ENCODE assay signal across 14 cellular contexts in genomic region chr14:32468955-32469354, GRCh38.
DNase-seq lines count a peak whose midpoint lies in the region; ATAC-seq and TF ChIP-seq lines count a peak whose summit lies in the region.
"Had no signal": no experiment of that assay in that cellular context is flagged by ENCODE, and none has a peak within 500 bp of the region (broad histone marks: within the 10 kb centered on the region; RNA-seq: fewer than 3 reads in every experiment).

No MANE protein-coding gene starts in this region.

- H3F3A ChIP-seq in SK-N-SH (replicated peaks; ENCODE audit: insufficient read depth): peaks cover 55% of the 10 kb centered on the region

- POLR2A ChIA-PET in SK-N-SH (lab: Yijun Ruan, JAX): no interaction called here

- TF ChIP-seq CTCF in AG09319 (IDR thresholded peaks at IDR 0.05; ENCODE audit: low read depth, low read length) (no peak), SK-N-SH (IDR thresholded peaks at IDR 0.05) (no peak), osteoblast (IDR thresholded peaks at IDR 0.05; ENCODE audit: extremely low read depth, low read depth, low read length) (no peak)

- H3K4me2 ChIP-seq in SK-N-SH: peak overlapping the region; percentile 4; the same call in 1 of the 2 replicates
- peak overlapping the region; percentile 21 for H3K4me2 ChIP-seq in osteoblast (ENCODE audit: insufficient read depth, low read length)
- H3K4me2 ChIP-seq: KMS-11 had no signal

- peak overlapping the region; percentile 85 for H3K9ac ChIP-seq in SK-N-SH
- H3K9ac ChIP-seq: KMS-11 had no signal

- no peak for TF ChIP-seq RAD21 in SK-N-SH (IDR thresholded peaks at IDR 0.05; ENCODE audit: low read length)

- H3K79me2 ChIP-seq in SK-N-SH (ENCODE audit: insufficient read depth): no peaks in the 10 kb centered on the region; the same call in 1 of the 2 replicates
- H3K79me2 ChIP-seq in osteoblast (ENCODE audit: insufficient read depth, low read length): no peaks in the 10 kb centered on the region

- H4K20me1 ChIP-seq in SK-N-SH (ENCODE audit: insufficient read depth) (no peaks in the 10 kb centered on the region), osteoblast (ENCODE audit: insufficient read depth, low read length) (no peaks in the 10 kb centered on the region)

- H3K4me1 ChIP-seq in SK-N-SH (ENCODE audit: control insufficient read depth in 1 of 2, insufficient read depth in 2 of 2, low read depth in 1 of 2, low read length in 1 of 2) (peaks cover 11 to 46% of the 10 kb centered on the region in 2 experiments), osteoblast (ENCODE audit: insufficient read depth, low read length) (peaks cover 26% of the 10 kb centered on the region)
- H3K4me1 ChIP-seq in effector memory CD4-positive, alpha-beta T cell (ENCODE audit: control insufficient read depth, insufficient read depth, low read length, poor library complexity, severe bottlenecking): no peaks in the 10 kb centered on the region

- 0 out of 4 replicates have a peak overlapping the region, but pooled peaks of 1 of the 2 experiments have one; percentile 3 for H3K4me3 ChIP-seq in SK-N-SH (ENCODE audit: low read depth in 2 of 2, low read length in 1 of 2)
- H3K4me3 ChIP-seq in osteoblast (ENCODE audit: insufficient read depth, low read length): no peak overlapping the region
- H3K4me3 ChIP-seq in effector memory CD4-positive, alpha-beta T cell (ENCODE audit: insufficient read depth, low read depth, low read length, poor library complexity, severe bottlenecking): no peak overlapping the region
- H3K4me3 ChIP-seq: cardiac muscle cell, lung had no signal

- H2AFZ ChIP-seq in SK-N-SH (ENCODE audit: low read depth): no peak overlapping the region; the same call in 1 of the 2 replicates
- no peak overlapping the region for H2AFZ ChIP-seq in osteoblast (ENCODE audit: low read length)

- H3K9me3 ChIP-seq in SK-N-SH: peaks cover 5% of the 10 kb centered on the region; the same call in 1 of the 2 replicates
- H3K9me3 ChIP-seq in osteoblast (ENCODE audit: low read depth, low read length): no peaks in the 10 kb centered on the region
- no peaks in the 10 kb centered on the region for H3K9me3 ChIP-seq in effector memory CD4-positive, alpha-beta T cell (ENCODE audit: control insufficient read depth, low read length)

- no peaks in the 10 kb centered on the region for H3K9me2 ChIP-seq in SK-N-SH

- TF ChIP-seq EP300 in SK-N-SH (IDR thresholded peaks at IDR 0.05; ENCODE audit: borderline replicate concordance in 1 of 2, low read depth in 1 of 2, low read length in 1 of 2): no peak

- 10% methylated on average over 2 of the region's 2 CpGs for WGBS in SK-N-SH (ENCODE audit: low lambda C conversion rate)

- DNase-seq in AG09319 (ENCODE audit: extremely low read depth, low read depth): peak; percentile 44
- no peak for DNase-seq in SK-N-SH
- DNase-seq in fibroblast of peridontal ligament (ENCODE audit: extremely low read depth): peak; percentile 74
- DNase-seq in osteoblast (ENCODE audit: insufficient read length, low spot score, missing footprints): peak; percentile 64
- DNase-seq in effector memory CD4-positive, alpha-beta T cell: no peak
- no peak for DNase-seq in cerebellum (ENCODE audit: low spot score)
- DNase-seq: activated CD4-positive, alpha-beta T cell treated with anti-CD3 and anti-CD28 coated beads, Interleukin-2, amount 50 U/mL, for 48 hours; CD4-positive, alpha-beta T cell; stimulated activated CD4-positive, alpha-beta T cell treated with anti-CD3 and anti-CD28 coated beads, Interleukin-1b, Interleukin-23, amount 100 ng/mL, for 48 hours had no signal

- H3K27me3 ChIP-seq in SK-N-SH (ENCODE audit: insufficient read depth) (no peaks in the 10 kb centered on the region), osteoblast (ENCODE audit: insufficient read depth, low read length) (no peaks in the 10 kb centered on the region)
- no peaks in the 10 kb centered on the region for H3K27me3 ChIP-seq in effector memory CD4-positive, alpha-beta T cell (replicated peaks; ENCODE audit: control insufficient read depth, insufficient read depth, low read length, poor library complexity, severe bottlenecking)
- H3K27me3 ChIP-seq: cardiac muscle cell had no signal

- no peak for ATAC-seq in HG03432 (IDR thresholded peaks at IDR 0.05; ENCODE audit: unreplicated experiment)
- ATAC-seq in HG03196 (IDR thresholded peaks at IDR 0.05; ENCODE audit: unreplicated experiment): no peak

- CTCF ChIA-PET in SK-N-SH (lab: Yijun Ruan, JAX): interaction anchor here (0.8 to 6.9 kb wide), 10 partner anchors 18 to 396 kb away, joined by 3 to 64 read pairs (median 6); no protein-coding TSS in a partner anchor

- peak overlapping the region; percentile 82 to 98 for H3K27ac ChIP-seq in SK-N-SH (ENCODE audit: low read depth in 2 of 2, low read length in 1 of 2)
- peak overlapping the region; percentile 43 for H3K27ac ChIP-seq in osteoblast (ENCODE audit: low read depth, low read length)
- no peak overlapping the region for H3K27ac ChIP-seq in effector memory CD4-positive, alpha-beta T cell (ENCODE audit: insufficient read depth, low read length, poor library complexity, severe bottlenecking)
- H3K27ac ChIP-seq: cardiac muscle cell, KMS-11 had no signal

- H3K36me3 ChIP-seq in SK-N-SH (replicated peaks in 1 of 2; ENCODE audit: control insufficient read depth in 1 of 2, insufficient read depth in 2 of 2, low read length in 1 of 2) (no peaks in the 10 kb centered on the region), osteoblast (ENCODE audit: insufficient read depth, low read length) (no peaks in the 10 kb centered on the region)
- no peaks in the 10 kb centered on the region for H3K36me3 ChIP-seq in effector memory CD4-positive, alpha-beta T cell (ENCODE audit: control insufficient read depth, insufficient read depth, low read length)
- H3K36me3 ChIP-seq: cardiac muscle cell had no signal

TF ChIP-seq in SK-N-SH, 30 proteins besides CTCF, POLR2A, EP300 and RAD21:
- peak; percentile 35; the same call in 1 of the 2 replicates for TF ChIP-seq TCF12 (IDR thresholded peaks at IDR 0.05)
- no peak for TF ChIP-seq RFX5 (IDR thresholded peaks at IDR 0.05; ENCODE audit: low read length)
- no peak for TF ChIP-seq ELF1 (IDR thresholded peaks at IDR 0.05)
- TF ChIP-seq ZBTB33 (IDR thresholded peaks at IDR 0.05; ENCODE audit: borderline replicate concordance, low read depth): no peak
- peak; percentile 31; the same call in 1 of the 2 replicates for TF ChIP-seq FOSL2 (IDR thresholded peaks at IDR 0.05; ENCODE audit: borderline replicate concordance, low read depth)
- TF ChIP-seq GATA2 (CRISPR knock-in tag; IDR thresholded peaks at IDR 0.05): no peak
- no peak for TF ChIP-seq USF2 (IDR thresholded peaks at IDR 0.05; ENCODE audit: borderline replicate concordance, low read depth, low read length)
- no peak for TF ChIP-seq RXRA (IDR thresholded peaks at IDR 0.05; ENCODE audit: borderline replicate concordance, low read depth)
- TF ChIP-seq MXI1 (IDR thresholded peaks at IDR 0.05; ENCODE audit: low read depth, low read length): no peak
- TF ChIP-seq FOXJ3 (CRISPR knock-in tag; IDR thresholded peaks at IDR 0.05): no peak
- TF ChIP-seq NFIC (IDR thresholded peaks at IDR 0.05; ENCODE audit: borderline replicate concordance): peak; percentile 48; the same call in 1 of the 2 replicates
- TF ChIP-seq TAF1 (IDR thresholded peaks at IDR 0.05; ENCODE audit: borderline replicate concordance, low read depth, low read length): no peak

Comparison
In these comparisons a context has a peak if more than half of its experiments do, and no peak if none do; other contexts are left out.
1. DNase-seq: peak in AG09319 (single experiment), fibroblast of peridontal ligament (single experiment) and osteoblast (single experiment); none in SK-N-SH (single experiment), effector memory CD4-positive, alpha-beta T cell (0 of 3) and cerebellum (single experiment).